ENCODE assay signal across 8 cellular contexts in genomic region chr7:97871659-97872024, GRCh38. TPM values are rescaled to one million over a fixed set of nuclear protein-coding genes. Genes with fewer than 3 reads are reported as not detected.
DNase-seq lines count a peak whose midpoint lies in the region; ATAC-seq lines count a peak whose summit lies in the region.

No MANE protein-coding gene starts in this region.

- ATAC-seq in HG03039 (IDR thresholded peaks at IDR 0.05; ENCODE audit: unreplicated experiment), result peak; percentile 12
- peak in 3 of 4 experiments; percentile 11 to 25 (median 16) for ATAC-seq in T-cell (replicated peaks in 1 of 4)
- ATAC-seq in effector memory CD8-positive, alpha-beta T cell (replicated peaks), result peak; percentile 23
- peak; percentile 9 to 19 for ATAC-seq in naive B cell (ENCODE audit: low read depth in 2 of 2)
- ATAC-seq in GM18909 (IDR thresholded peaks at IDR 0.05; ENCODE audit: poor library complexity, unreplicated experiment), result no peak

- H3K36me3 Mint-ChIP-seq in T-cell, result peaks cover 21% of the 10 kb centered on the region
- peaks cover 10% of the 10 kb centered on the region for H3K36me3 Mint-ChIP-seq in effector memory CD8-positive, alpha-beta T cell (ENCODE audit: insufficient read depth)
- peaks cover 0 to 9% of the 10 kb centered on the region in 2 donors for H3K36me3 Mint-ChIP-seq in naive B cell

- CTCF ChIA-PET in T-cell (lab: Charles Lee), result interaction anchor here in 1 of 2 donors (1.4 kb wide), 1 partner anchor 754 kb away, joined by 3 read pairs; the partner anchor contains the start of gene SDHAF3

- no peaks in the 10 kb centered on the region for H3K27me3 Mint-ChIP-seq in T-cell
- H3K27me3 Mint-ChIP-seq in effector memory CD8-positive, alpha-beta T cell, result no peaks in the 10 kb centered on the region
- H3K27me3 Mint-ChIP-seq in naive B cell, result no peaks in the 10 kb centered on the region

- H3K4me3 Mint-ChIP-seq in T-cell (peak overlapping the region; percentile 85 to 86 (median 86)), naive B cell (peak overlapping the region; percentile 86 to 96 (median 93))
- peak overlapping the region; percentile 83 to 84 for H3K4me3 Mint-ChIP-seq in effector memory CD8-positive, alpha-beta T cell

- POLR2A ChIA-PET in T-cell (lab: Charles Lee), result no interaction called here

- peak in 2 of 3 experiments; percentile 48 to 88 for DNase-seq in NCI-H1417 (lab: John Stamatoyannopoulos, UW)
- DNase-seq in NCI-H1417 treated with DMSO at 0.1 percent for 48 hours (lab: John Stamatoyannopoulos, UW), result no peak
- DNase-seq in T-cell, result peak in 18 of 34 experiments; percentile 0 to 26 (median 7)
- peak in 2 of 3 experiments; percentile 5 to 8 for DNase-seq in effector memory CD8-positive, alpha-beta T cell
- DNase-seq in naive B cell, result no peak
- DNase-seq in middle frontal gyrus (ENCODE audit: extremely low spot score, low spot score), result no peak

- H3K4me1 Mint-ChIP-seq in T-cell (peaks cover 16 to 20% (median 18%) of the 10 kb centered on the region in 3 donors), naive B cell (peaks cover 8 to 14% (median 9%) of the 10 kb centered on the region in 3 donors)
- H3K4me1 Mint-ChIP-seq in effector memory CD8-positive, alpha-beta T cell (ENCODE audit: low read depth in 2 of 2), result peaks cover 11 to 16% of the 10 kb centered on the region in 2 donors

- no peaks in the 10 kb centered on the region for H3K9me3 Mint-ChIP-seq in T-cell
- no peaks in the 10 kb centered on the region for H3K9me3 Mint-ChIP-seq in effector memory CD8-positive, alpha-beta T cell
- no peaks in the 10 kb centered on the region for H3K9me3 Mint-ChIP-seq in naive B cell

- H3K27ac Mint-ChIP-seq in T-cell, result peak overlapping the region; percentile 86 to 91
- H3K27ac Mint-ChIP-seq in effector memory CD8-positive, alpha-beta T cell, result peak overlapping the region; percentile 83 to 89
- peak overlapping the region; percentile 89 to 97 (median 93) for H3K27ac Mint-ChIP-seq in naive B cell

RNA-seq across cellular contexts. Expression of gene ASNS, which starts 0.6 kb away (rescaled TPM):
- 10 to 100 TPM; 15.4 to 46.0 (median 27.7) TPM for total RNA-seq in T-cell
- 10 to 100 TPM; 20.6 to 44.6 (median 28.0) TPM for polyA plus RNA-seq in naive B cell (ENCODE audit: low read depth in 6 of 6)

Comparison
In these comparisons a context has a peak if more than half of its experiments do, and no peak if none do; other contexts are left out.
1. DNase-seq: peak in NCI-H1417 (2 of 3), T-cell (18 of 34) and effector memory CD8-positive, alpha-beta T cell (2 of 3); none in NCI-H1417 treated with DMSO at 0.1 percent for 48 hours (single experiment), naive B cell (single experiment) and middle frontal gyrus (single experiment).
2. Peak in every context shown above with its lines, with median percentiles within 50 percentile points of each other: H3K27ac Mint-ChIP-seq and H3K4me3 Mint-ChIP-seq.